Comparison of ENCODE assay signal across 8 cellular contexts in the genomic region with DNA sequence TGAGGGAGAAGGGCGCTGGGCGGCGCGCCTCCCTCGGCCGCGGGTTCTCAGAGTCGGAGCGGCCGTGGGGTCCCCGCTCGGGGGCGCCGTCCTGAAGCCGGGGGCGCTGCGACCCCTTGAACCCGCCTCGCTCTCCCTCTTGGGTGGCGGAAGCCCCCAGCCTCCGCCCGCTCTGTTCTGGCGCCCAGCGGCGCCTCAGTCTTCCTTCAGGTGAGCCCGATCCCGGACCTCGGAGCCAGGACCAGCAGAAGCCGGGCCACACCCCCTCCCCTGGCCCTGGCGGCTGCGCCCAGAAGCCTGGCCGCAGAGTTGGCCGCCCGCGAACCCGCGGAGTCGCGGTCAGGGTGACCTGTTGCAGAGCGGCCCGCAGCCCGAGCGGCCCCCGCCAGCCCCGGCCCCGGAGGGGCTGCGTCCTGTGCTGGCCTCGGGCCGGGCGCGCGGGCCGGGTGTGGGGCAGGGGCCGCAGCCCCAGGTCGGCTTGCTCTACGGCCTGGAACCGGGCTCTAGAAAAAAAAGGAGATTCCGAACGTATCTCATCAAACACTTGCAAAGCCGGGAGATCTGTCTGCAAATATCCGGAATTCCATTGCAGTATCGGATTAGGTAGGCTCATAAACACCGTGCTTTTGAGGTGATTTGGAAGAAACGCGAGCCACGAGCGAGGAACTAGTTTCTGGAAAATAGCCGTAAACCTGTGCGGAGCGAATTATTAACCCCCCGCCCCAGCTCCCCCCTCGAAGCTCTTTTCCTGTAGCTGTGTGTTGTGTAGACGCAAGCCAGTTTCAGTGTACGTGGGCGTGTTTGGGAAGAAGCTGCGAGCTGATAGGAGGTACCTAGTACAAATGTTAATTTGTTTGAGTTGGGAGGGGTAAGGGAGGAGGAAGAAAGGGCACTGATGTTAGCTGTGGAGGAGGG. TPM values are rescaled to one million over a fixed set of nuclear protein-coding genes. Genes with fewer than 3 reads are reported as not detected.
DNase-seq lines count a peak whose midpoint lies in the region; ATAC-seq and TF ChIP-seq lines count a peak whose summit lies in the region.

No MANE protein-coding gene starts in this region.

- no peak for TF ChIP-seq CTCF in AG04449 (IDR thresholded peaks at IDR 0.05; ENCODE audit: insufficient read depth, low read length, missing control alignments)

- peaks cover 12% of the 10 kb centered on the region for H3K27me3 Mint-ChIP-seq in activated CD4-positive, alpha-beta T cell treated with anti-CD3 and anti-CD28 coated beads, Interleukin-2, amount 10 ng/mL, durations not matched to agents 7 days and 5 days

- DNase-seq in AG04449 (ENCODE audit: low read depth, low spot score) (peak; percentile 45), NCI-H226 (peak; percentile 89), dermis blood vessel endothelial cell (peak; percentile 92), left kidney (ENCODE audit: low read depth, low spot score) (peak; percentile 95)
- peak; percentile 74 for DNase-seq in activated CD4-positive, alpha-beta T cell treated with anti-CD3 and anti-CD28 coated beads, Interleukin-2, amount 10 ng/mL, durations not matched to agents 7 days and 5 days
- DNase-seq in stimulated activated CD4-positive, alpha-beta T cell treated with anti-CD3 and anti-CD28 coated beads, Interleukin-2, amount 100 ng/mL, for 48 hours = peak; percentile 23 to 30

- peak overlapping the region; percentile 77 for H3K4me3 Mint-ChIP-seq in activated CD4-positive, alpha-beta T cell treated with anti-CD3 and anti-CD28 coated beads, Interleukin-2, amount 10 ng/mL, durations not matched to agents 7 days and 5 days

- peaks cover 13% of the 10 kb centered on the region for H3K4me1 Mint-ChIP-seq in activated CD4-positive, alpha-beta T cell treated with anti-CD3 and anti-CD28 coated beads, Interleukin-2, amount 10 ng/mL, durations not matched to agents 7 days and 5 days

- no peaks in the 10 kb centered on the region for H3K9me3 Mint-ChIP-seq in activated CD4-positive, alpha-beta T cell treated with anti-CD3 and anti-CD28 coated beads, Interleukin-2, amount 10 ng/mL, durations not matched to agents 7 days and 5 days

- H3K36me3 Mint-ChIP-seq in activated CD4-positive, alpha-beta T cell treated with anti-CD3 and anti-CD28 coated beads, Interleukin-2, amount 10 ng/mL, durations not matched to agents 7 days and 5 days (ENCODE audit: low read depth) = no peaks in the 10 kb centered on the region

- peak overlapping the region; percentile 76 for H3K4me3 ChIP-seq in AG04449 (ENCODE audit: low read depth, low read length)

- POLR2A ChIA-PET in AG04449 (lab: Yijun Ruan, JAX) = interaction anchor here (0.6 to 1.0 kb wide), 2 partner anchors 183 to 353 kb away, joined by 3 to 4 read pairs; no protein-coding TSS in a partner anchor
- POLR2A ChIA-PET in activated CD4-positive, alpha-beta T cell treated with anti-CD3 and anti-CD28 coated beads, Interleukin-2, amount 10 ng/mL, durations not matched to agents 7 days and 5 days (lab: Charles Lee) = no interaction called here

- ATAC-seq in GM18870 (IDR thresholded peaks at IDR 0.05; ENCODE audit: unreplicated experiment) (peak; percentile 86), HG03103 (IDR thresholded peaks at IDR 0.05; ENCODE audit: low read depth, unreplicated experiment) (peak; percentile 60)

- peak overlapping the region; percentile 85 for H3K27ac Mint-ChIP-seq in activated CD4-positive, alpha-beta T cell treated with anti-CD3 and anti-CD28 coated beads, Interleukin-2, amount 10 ng/mL, durations not matched to agents 7 days and 5 days

- CTCF ChIA-PET in AG04449 (lab: Yijun Ruan, JAX) = interaction anchor here (0.8 to 2.3 kb wide), 9 partner anchors 15 to 277 kb away, joined by 3 to 10 read pairs (median 4); no protein-coding TSS in a partner anchor
- CTCF ChIA-PET in activated CD4-positive, alpha-beta T cell treated with anti-CD3 and anti-CD28 coated beads, Interleukin-2, amount 10 ng/mL, durations not matched to agents 7 days and 5 days (lab: Charles Lee) = interaction anchor here (0.6 kb wide), 3 partner anchors 333 to 720 kb away, joined by 3 to 6 read pairs (median 3); no protein-coding TSS in a partner anchor

RNA-seq across cellular contexts. Expression of gene RALGPS2, which starts 0.8 kb away (rescaled TPM):
- 1 to 10 TPM; 3.5 to 5.5 TPM for total RNA-seq in activated CD4-positive, alpha-beta T cell treated with anti-CD3 and anti-CD28 coated beads, Interleukin-2, amount 10 ng/mL, durations not matched to agents 7 days and 5 days
- 38.5 and 57.9 TPM in 2 replicates for total RNA-seq in dermis blood vessel endothelial cell

Comparison
In these comparisons a context has a peak if more than half of its experiments do, and no peak if none do; other contexts are left out.
1. Peak in every context shown above with its lines: DNase-seq, ATAC-seq and H3K4me3 ChIP-seq.
2. DNase-seq: peak in every context shown above with its lines; median percentile 95 in left kidney; 92 in dermis blood vessel endothelial cell; 89 in NCI-H226; 74 in activated CD4-positive, alpha-beta T cell treated with anti-CD3 and anti-CD28 coated beads, Interleukin-2, amount 10 ng/mL, durations not matched to agents 7 days and 5 days; 45 in AG04449; 26 in stimulated activated CD4-positive, alpha-beta T cell treated with anti-CD3 and anti-CD28 coated beads, Interleukin-2, amount 100 ng/mL, for 48 hours.